8 cellular contexts compared by ENCODE assay signal in the genomic region with DNA sequence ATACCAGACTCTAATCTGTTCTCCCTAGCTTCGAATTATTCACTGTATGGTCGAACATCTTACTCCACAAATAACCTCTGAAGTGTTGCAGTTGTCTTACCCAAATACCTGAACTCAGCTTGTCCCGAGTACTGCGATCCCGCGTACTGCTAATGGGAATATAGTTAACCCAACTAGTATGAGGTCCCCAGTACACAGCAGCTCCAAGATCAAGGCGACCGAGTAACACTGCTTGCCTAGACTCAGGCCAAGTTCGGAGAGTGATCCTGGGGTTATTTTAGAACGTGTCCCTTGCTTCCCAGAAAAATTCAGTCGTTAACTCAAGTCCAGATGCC. TPM values are rescaled to one million over a fixed set of nuclear protein-coding genes. Genes with fewer than 3 reads are reported as not detected.
DNase-seq lines count a peak whose midpoint lies in the region; ATAC-seq, FAIRE-seq and TF ChIP-seq lines count a peak whose summit lies in the region.

No MANE protein-coding gene starts in this region.

- no peaks in the 10 kb centered on the region for H3K9me3 ChIP-seq in A673 (ENCODE audit: low read depth, low read length, poor library complexity, severe bottlenecking)
- no peaks in the 10 kb centered on the region for H3K9me3 ChIP-seq in SK-N-SH
- H3K9me3 ChIP-seq in fibroblast of lung (ENCODE audit: control insufficient read depth, insufficient read depth, low read depth, low read length): no peaks in the 10 kb centered on the region
- H3K9me3 ChIP-seq in pancreas: no peaks in the 10 kb centered on the region

- H3K27me3 ChIP-seq in A673 (replicated peaks; ENCODE audit: insufficient read depth, low read depth, low read length, poor library complexity): no peaks in the 10 kb centered on the region
- H3K27me3 ChIP-seq in SK-N-SH (ENCODE audit: insufficient read depth): no peaks in the 10 kb centered on the region
- H3K27me3 ChIP-seq in fibroblast of lung (ENCODE audit: control insufficient read depth, insufficient read depth, low read length): no peaks in the 10 kb centered on the region
- H3K27me3 ChIP-seq in pancreas: no peaks in the 10 kb centered on the region

- H2AFZ ChIP-seq in SK-N-SH (ENCODE audit: low read depth) (peak overlapping the region; percentile 99), fibroblast of lung (ENCODE audit: low read length) (peak overlapping the region; percentile 83)

- no peak for FAIRE-seq in pancreas (lab: Jason Lieb, UNC)

- DNase-seq in A673 (ENCODE audit: low spot score) (no peak), SK-N-SH (no peak), fibroblast of lung (ENCODE audit: low read depth in 2 of 2) (no peak), pancreas (no peak), iPS-NIHi7 (ENCODE audit: extremely low spot score) (no peak), mucosa of gallbladder (ENCODE audit: low spot score) (no peak)

- ATAC-seq in GM21447 (IDR thresholded peaks at IDR 0.05; ENCODE audit: unreplicated experiment) (peak; percentile 0), pancreas (peak; percentile 35 to 55 (median 48)), HG03342 (IDR thresholded peaks at IDR 0.05; ENCODE audit: unreplicated experiment) (no peak)

- POLR2A ChIA-PET in A673 (lab: Charles Lee; ENCODE audit: low non-redundant PET) (no interaction called here), SK-N-SH (lab: Yijun Ruan, JAX) (interaction anchor here (0.6 to 2.1 kb wide), 5 partner anchors 9 to 289 kb away, joined by 3 to 12 read pairs (median 4); a partner anchor contains a TSS)

- intact Hi-C loops in A673 (cut with micrococcal nuclease; ENCODE audit: unreplicated experiment) (loop anchor here (2.0 kb wide), 1 partner anchor 80 kb away; a partner anchor contains a TSS), pancreas (cut with DNase I) (loop anchor here in 1 of 3 donors (10.0 kb wide), 1 partner anchor 80 kb away; a partner anchor contains a TSS)

- H3K9me2 ChIP-seq in SK-N-SH: no peaks in the 10 kb centered on the region

- H3F3A ChIP-seq in SK-N-SH (replicated peaks; ENCODE audit: insufficient read depth): no peaks in the 10 kb centered on the region

- no peak for TF ChIP-seq RAD21 in SK-N-SH (IDR thresholded peaks at IDR 0.05; ENCODE audit: low read length)

- H3K4me1 ChIP-seq in A673 (ENCODE audit: insufficient read depth, low read length, poor library complexity, severe bottlenecking): peaks cover 14% of the 10 kb centered on the region
- peaks cover 4 to 8% of the 10 kb centered on the region in 2 experiments; a peak in 3 of 4 replicates for H3K4me1 ChIP-seq in SK-N-SH (ENCODE audit: control insufficient read depth in 1 of 2, insufficient read depth in 2 of 2, low read depth in 1 of 2, low read length in 1 of 2)
- peaks cover 4% of the 10 kb centered on the region for H3K4me1 ChIP-seq in fibroblast of lung (ENCODE audit: control insufficient read depth, extremely low read depth, insufficient read depth, low read length)
- H3K4me1 ChIP-seq in pancreas: peaks cover 2 to 38% (median 37%) of the 10 kb centered on the region in 3 donors

- BruUV-seq in A673 (replicated peaks; lab: Mats Ljungman, UMichigan): TSS peak; percentile 94

- 57% methylated on average over 11 of the region's 11 CpGs for WGBS in SK-N-SH (ENCODE audit: low lambda C conversion rate)
- WGBS in pancreas, 2 donors: 4 to 5% methylated on average over 11 of the region's 11 CpGs

- H3K27ac ChIP-seq in A673 (ENCODE audit: low read depth, low read length, poor library complexity, severe bottlenecking) (peak overlapping the region; percentile 96), SK-N-SH (ENCODE audit: low read depth in 2 of 2, low read length in 1 of 2) (peak overlapping the region; percentile 88 to 93), fibroblast of lung (ENCODE audit: insufficient read depth, low read length) (peak overlapping the region; percentile 92), pancreas (peak overlapping the region; percentile 97 to 99 (median 98))

- H3K79me2 ChIP-seq in SK-N-SH (ENCODE audit: insufficient read depth) (peaks cover 45% of the 10 kb centered on the region), fibroblast of lung (ENCODE audit: control insufficient read depth, insufficient read depth, low read length) (peaks cover 43% of the 10 kb centered on the region)

- H3K4me3 ChIP-seq in A673 (ENCODE audit: low read depth, low read length, poor library complexity, severe bottlenecking) (peak overlapping the region; percentile 73), SK-N-SH (ENCODE audit: low read depth in 2 of 2, low read length in 1 of 2) (peak overlapping the region; percentile 78 to 99), fibroblast of lung (replicated peaks in 1 of 4; ENCODE audit: control extremely low read depth in 1 of 4, insufficient read depth in 1 of 4, low read depth in 3 of 4, low read length in 4 of 4) (peak overlapping the region; percentile 76 to 99 (median 90)), pancreas (peak overlapping the region; percentile 80 to 92 (median 88))

- H3K9ac ChIP-seq in SK-N-SH (peak overlapping the region; percentile 84), fibroblast of lung (ENCODE audit: insufficient read depth, low read length) (peak overlapping the region; percentile 95)

- CTCF ChIA-PET in A673 (lab: Charles Lee): no interaction called here
- CTCF ChIA-PET in SK-N-SH (lab: Yijun Ruan, JAX): no interaction called here

- TF ChIP-seq EP300 in SK-N-SH (IDR thresholded peaks at IDR 0.05; ENCODE audit: borderline replicate concordance in 1 of 2, low read depth in 1 of 2, low read length in 1 of 2): no peak

- H3K36me3 ChIP-seq in A673 (ENCODE audit: insufficient read depth, low read length, poor library complexity, severe bottlenecking): no peaks in the 10 kb centered on the region
- H3K36me3 ChIP-seq in SK-N-SH (replicated peaks in 1 of 2; ENCODE audit: control insufficient read depth in 1 of 2, insufficient read depth in 2 of 2, low read length in 1 of 2): no peaks in the 10 kb centered on the region
- no peaks in the 10 kb centered on the region for H3K36me3 ChIP-seq in fibroblast of lung (ENCODE audit: control insufficient read depth, insufficient read depth, low read length)
- no peaks in the 10 kb centered on the region for H3K36me3 ChIP-seq in pancreas

- no peak for TF ChIP-seq CTCF in A673 (conservative IDR thresholded peaks at IDR 0.05; ENCODE audit: low read depth, low read length)
- no peak for TF ChIP-seq CTCF in SK-N-SH (IDR thresholded peaks at IDR 0.05)
- no peak for TF ChIP-seq CTCF in fibroblast of lung (conservative IDR thresholded peaks at IDR 0.05 in 1 of 2, IDR thresholded peaks at IDR 0.05 in 1 of 2; ENCODE audit: low read depth in 1 of 2, low read length in 2 of 2)
- no peak for TF ChIP-seq CTCF in pancreas (IDR thresholded peaks at IDR 0.05)

- H4K20me1 ChIP-seq in SK-N-SH (ENCODE audit: insufficient read depth) (no peaks in the 10 kb centered on the region), fibroblast of lung (ENCODE audit: control insufficient read depth, extremely low read depth, insufficient read depth, low read length) (no peaks in the 10 kb centered on the region)

- H3K4me2 ChIP-seq in SK-N-SH (peak overlapping the region; percentile 98), fibroblast of lung (ENCODE audit: extremely low read depth, insufficient read depth, low read length) (peak overlapping the region; percentile 77)

TF ChIP-seq in SK-N-SH, 30 proteins besides CTCF, POLR2A, EP300 and RAD21:
- TF ChIP-seq, protein P1, sequence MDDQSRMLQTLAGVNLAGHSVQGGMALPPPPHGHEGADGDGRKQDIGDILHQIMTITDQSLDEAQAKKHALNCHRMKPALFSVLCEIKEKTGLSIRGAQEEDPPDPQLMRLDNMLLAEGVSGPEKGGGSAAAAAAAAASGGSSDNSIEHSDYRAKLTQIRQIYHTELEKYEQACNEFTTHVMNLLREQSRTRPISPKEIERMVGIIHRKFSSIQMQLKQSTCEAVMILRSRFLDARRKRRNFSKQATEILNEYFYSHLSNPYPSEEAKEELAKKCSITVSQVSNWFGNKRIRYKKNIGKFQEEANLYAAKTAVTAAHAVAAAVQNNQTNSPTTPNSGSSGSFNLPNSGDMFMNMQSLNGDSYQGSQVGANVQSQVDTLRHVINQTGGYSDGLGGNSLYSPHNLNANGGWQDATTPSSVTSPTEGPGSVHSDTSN (IDR thresholded peaks at IDR 0.05): no peak
- TF ChIP-seq NFIC (IDR thresholded peaks at IDR 0.05; ENCODE audit: borderline replicate concordance) (no peak), EZH2phosphoT487 (IDR thresholded peaks at IDR 0.05; ENCODE audit: borderline replicate concordance, low read depth) (no peak), SMC3 (IDR thresholded peaks at IDR 0.05; ENCODE audit: low read depth, low read length) (no peak), CHD2 (IDR thresholded peaks at IDR 0.05; ENCODE audit: low read length, partially characterized antibody) (no peak), YY1 (IDR thresholded peaks at IDR 0.05; ENCODE audit: low read depth) (no peak), RXRA (IDR thresholded peaks at IDR 0.05; ENCODE audit: borderline replicate concordance, low read depth) (no peak), TCF12 (IDR thresholded peaks at IDR 0.05) (no peak)
- TF ChIP-seq, protein P2, sequence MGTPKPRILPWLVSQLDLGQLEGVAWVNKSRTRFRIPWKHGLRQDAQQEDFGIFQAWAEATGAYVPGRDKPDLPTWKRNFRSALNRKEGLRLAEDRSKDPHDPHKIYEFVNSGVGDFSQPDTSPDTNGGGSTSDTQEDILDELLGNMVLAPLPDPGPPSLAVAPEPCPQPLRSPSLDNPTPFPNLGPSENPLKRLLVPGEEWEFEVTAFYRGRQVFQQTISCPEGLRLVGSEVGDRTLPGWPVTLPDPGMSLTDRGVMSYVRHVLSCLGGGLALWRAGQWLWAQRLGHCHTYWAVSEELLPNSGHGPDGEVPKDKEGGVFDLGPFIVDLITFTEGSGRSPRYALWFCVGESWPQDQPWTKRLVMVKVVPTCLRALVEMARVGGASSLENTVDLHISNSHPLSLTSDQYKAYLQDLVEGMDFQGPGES (IDR thresholded peaks at IDR 0.05; ENCODE audit: low read depth, low read length): no peak

RNA-seq across cellular contexts. Expression of a gene that starts 0.4 kb away (rescaled TPM):
- total RNA-seq in A673 (2021) (77.8 and 90.4 TPM in 2 replicates), fibroblast of lung (24.9 and 56.1 TPM in 2 replicates), pancreas (10 to 100 TPM; 17.7 to 44.7 (median 23.8) TPM), mucosa of gallbladder (116 TPM)
- polyA plus RNA-seq in SK-N-SH (2012; rRNA removed) (7.7 and 7.9 TPM in 2 replicates), fibroblast of lung (14.9 and 19.0 TPM in 2 replicates), pancreas (10 to 100 TPM; 14.8 to 21.0 TPM)
- 6.7 and 7.3 TPM in 2 replicates for polyA plus RNA-seq in SK-N-SH (2012; cell fraction: cytosol; rRNA removed)
- 7.7 and 15.3 TPM in 2 replicates for polyA plus RNA-seq in SK-N-SH (2012; cell fraction: nucleus; rRNA removed)
- polyA plus RNA-seq in fibroblast of lung (2012): 13.4 and 17.2 TPM in 2 replicates
- 1.6 and 9.2 TPM in 2 replicates for polyA minus RNA-seq in fibroblast of lung (ENCODE audit: low replicate concordance)
